In the genomic region with DNA sequence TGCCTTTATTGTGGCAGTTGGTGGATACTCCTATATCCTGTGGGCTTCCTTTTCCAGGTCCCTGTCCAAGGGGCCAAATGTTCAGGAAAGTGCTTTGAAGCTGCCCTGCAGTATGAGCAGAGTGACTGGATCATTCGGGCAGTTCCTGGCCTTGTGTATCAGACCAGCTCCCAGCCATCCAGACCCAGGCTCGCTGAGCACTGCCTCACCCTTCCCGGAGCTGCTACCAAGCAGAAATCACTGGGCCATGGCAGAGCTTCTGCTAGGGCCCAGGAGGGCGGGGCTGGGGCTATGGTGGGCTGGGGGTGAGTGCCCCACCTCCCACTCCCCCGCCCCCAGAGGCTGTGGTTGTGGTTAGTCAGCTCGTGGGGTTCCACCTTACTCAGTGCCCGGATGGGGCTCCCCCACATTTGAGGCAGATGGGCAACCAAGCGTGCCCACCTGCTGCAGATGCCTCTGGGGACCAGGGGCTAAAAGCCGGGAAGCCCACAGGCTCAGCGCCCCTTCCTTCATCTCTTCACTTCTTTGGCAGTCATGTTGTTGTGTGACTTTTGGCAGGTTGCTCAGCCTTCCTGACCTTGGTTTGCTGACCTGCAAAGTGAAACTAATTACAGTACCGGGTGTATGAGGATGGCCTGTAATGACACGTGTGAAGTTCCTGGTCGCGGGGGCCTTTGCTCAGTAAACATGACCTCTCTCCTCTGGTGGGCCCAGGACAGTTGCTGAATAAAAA, we compare ENCODE assay signal across 9 cellular contexts. TPM values are rescaled to one million over a fixed set of nuclear protein-coding genes. Genes with fewer than 3 reads are reported as not detected.
DNase-seq lines count a peak whose midpoint lies in the region; ATAC-seq and TF ChIP-seq lines count a peak whose summit lies in the region.
"Had no signal": no experiment of that assay in that cellular context is flagged by ENCODE, and none has a peak within 500 bp of the region (broad histone marks: within the 10 kb centered on the region; RNA-seq: fewer than 3 reads in every experiment).

No MANE protein-coding gene starts in this region.

- H3K36me3 Mint-ChIP-seq in activated CD4-positive, alpha-beta memory T cell treated with anti-CD3 and anti-CD28 coated beads, Interleukin-2, amount 10 ng/mL, durations not matched to agents 7 days and 5 days (ENCODE audit: low read depth) = no peaks in the 10 kb centered on the region

- H3K4me1 Mint-ChIP-seq in activated CD4-positive, alpha-beta memory T cell treated with anti-CD3 and anti-CD28 coated beads, Interleukin-2, amount 10 ng/mL, durations not matched to agents 7 days and 5 days = peaks cover 42% of the 10 kb centered on the region

- DNase-seq in activated CD4-positive, alpha-beta T cell treated with anti-CD3 and anti-CD28 coated beads for 4 hours = peak; percentile 26 to 47
- DNase-seq in activated CD4-positive, alpha-beta T cell treated with anti-CD3 and anti-CD28 coated beads, Interleukin-2, amount 50 U/mL, for 1 hour = no peak
- DNase-seq in activated CD4-positive, alpha-beta memory T cell treated with anti-CD3 and anti-CD28 coated beads, Interleukin-2, amount 10 ng/mL, durations not matched to agents 7 days and 5 days = peak; percentile 44
- DNase-seq in lower lobe of right lung (no peak), COR-L47 (lab: John Stamatoyannopoulos, UW) (no peak), GM03348 (ENCODE audit: low spot score) (no peak), NCI-H2081 (lab: John Stamatoyannopoulos, UW) (no peak)

- H3K4me1 ChIP-seq in lower lobe of right lung = peaks cover 36% of the 10 kb centered on the region

- peak overlapping the region; percentile 57 for H3K27ac Mint-ChIP-seq in activated CD4-positive, alpha-beta memory T cell treated with anti-CD3 and anti-CD28 coated beads, Interleukin-2, amount 10 ng/mL, durations not matched to agents 7 days and 5 days

- H3K4me3 ChIP-seq in lower lobe of right lung = no peak overlapping the region
- H3K4me3 ChIP-seq: left lung had no signal

- peak overlapping the region; percentile 53 for H3K27ac ChIP-seq in lower lobe of right lung

- CTCF ChIA-PET in activated CD4-positive, alpha-beta memory T cell treated with anti-CD3 and anti-CD28 coated beads, Interleukin-2, amount 10 ng/mL, durations not matched to agents 7 days and 5 days (lab: Charles Lee) = interaction anchor here (0.8 to 1.7 kb wide), 4 partner anchors 9 to 465 kb away, joined by 3 to 12 read pairs (median 4); no protein-coding TSS in a partner anchor

- H3K36me3 ChIP-seq in lower lobe of right lung = no peaks in the 10 kb centered on the region
- H3K36me3 ChIP-seq: left lung had no signal

- H3K27me3 ChIP-seq in lower lobe of right lung (ENCODE audit: low read depth) = peaks cover 18% of the 10 kb centered on the region

- peaks cover 33% of the 10 kb centered on the region for H3K27me3 Mint-ChIP-seq in activated CD4-positive, alpha-beta memory T cell treated with anti-CD3 and anti-CD28 coated beads, Interleukin-2, amount 10 ng/mL, durations not matched to agents 7 days and 5 days

- H3K9me3 ChIP-seq in lower lobe of right lung = no peaks in the 10 kb centered on the region
- H3K9me3 ChIP-seq: left lung had no signal

- no peaks in the 10 kb centered on the region for H3K9me3 Mint-ChIP-seq in activated CD4-positive, alpha-beta memory T cell treated with anti-CD3 and anti-CD28 coated beads, Interleukin-2, amount 10 ng/mL, durations not matched to agents 7 days and 5 days

- POLR2A ChIA-PET in activated CD4-positive, alpha-beta memory T cell treated with anti-CD3 and anti-CD28 coated beads, Interleukin-2, amount 10 ng/mL, durations not matched to agents 7 days and 5 days (lab: Charles Lee) = interaction anchor here (0.8 to 1.7 kb wide), 7 partner anchors 8 to 350 kb away, joined by 3 to 6 read pairs (median 3); no protein-coding TSS in a partner anchor

- no peak overlapping the region for H3K4me3 Mint-ChIP-seq in activated CD4-positive, alpha-beta memory T cell treated with anti-CD3 and anti-CD28 coated beads, Interleukin-2, amount 10 ng/mL, durations not matched to agents 7 days and 5 days

- ATAC-seq in HG03095 (IDR thresholded peaks at IDR 0.05; ENCODE audit: unreplicated experiment) (peak; percentile 55), lower lobe of right lung (no peak)
- ATAC-seq: left lung had no signal

- TF ChIP-seq CTCF in lower lobe of right lung (IDR thresholded peaks at IDR 0.05) = no peak

- intact Hi-C loops in lower lobe of right lung (cut with DNase I) = no loop called here

RNA-seq across cellular contexts. Expression of a gene that starts 2.0 kb away (rescaled TPM):
- total RNA-seq in activated CD4-positive, alpha-beta memory T cell treated with anti-CD3 and anti-CD28 coated beads, Interleukin-2, amount 10 ng/mL, durations not matched to agents 7 days and 5 days = 1 to 10 TPM; 7.1 to 7.4 TPM
- 121 TPM for total RNA-seq in lower lobe of right lung

Comparison
In these comparisons a context has a peak if more than half of its experiments do, and no peak if none do; other contexts are left out.
1. DNase-seq: peak in activated CD4-positive, alpha-beta T cell treated with anti-CD3 and anti-CD28 coated beads for 4 hours (2 of 2) and activated CD4-positive, alpha-beta memory T cell treated with anti-CD3 and anti-CD28 coated beads, Interleukin-2, amount 10 ng/mL, durations not matched to agents 7 days and 5 days (single experiment); none in activated CD4-positive, alpha-beta T cell treated with anti-CD3 and anti-CD28 coated beads, Interleukin-2, amount 50 U/mL, for 1 hour (single experiment), lower lobe of right lung (single experiment), COR-L47 (single experiment), GM03348 (single experiment) and NCI-H2081 (0 of 2).
2. RNA of a gene that starts 2.0 kb away (total RNA-seq): 121 TPM in lower lobe of right lung (single experiment); 7.1 to 7.4 TPM in activated CD4-positive, alpha-beta memory T cell treated with anti-CD3 and anti-CD28 coated beads, Interleukin-2, amount 10 ng/mL, durations not matched to agents 7 days and 5 days; every median in the first group is over 10 times any median in the second.